ENCODE assay signal across 8 cellular contexts in genomic region chr16:83878838-83879237, GRCh38. TPM values are rescaled to one million over a fixed set of nuclear protein-coding genes. Genes with fewer than 3 reads are reported as not detected.
DNase-seq lines count a peak whose midpoint lies in the region; ATAC-seq and TF ChIP-seq lines count a peak whose summit lies in the region.
"Had no signal": no experiment of that assay in that cellular context is flagged by ENCODE, and none has a peak within 500 bp of the region (broad histone marks: within the 10 kb centered on the region; RNA-seq: fewer than 3 reads in every experiment).

No MANE protein-coding gene starts in this region.

- H3K4me3 ChIP-seq in H7 (ENCODE audit: insufficient read depth, low read depth, low read length), result no peak overlapping the region
- H3K4me3 ChIP-seq in esophagus squamous epithelium, result no peak overlapping the region
- H3K4me3 ChIP-seq in sigmoid colon, result no peak overlapping the region

- POLR2A ChIA-PET in CD4-positive, alpha-beta T cell (lab: Charles Lee), result no interaction called here

- CTCF ChIA-PET in CD4-positive, alpha-beta T cell (lab: Charles Lee), result no interaction called here

- no peaks in the 10 kb centered on the region for H3K4me1 ChIP-seq in esophagus squamous epithelium
- no peaks in the 10 kb centered on the region for H3K4me1 ChIP-seq in sigmoid colon

- H3K9me3 Mint-ChIP-seq in CD4-positive, alpha-beta T cell, result no peaks in the 10 kb centered on the region

- no peak for TF ChIP-seq EP300 in sigmoid colon (IDR thresholded peaks at IDR 0.05)

- H3K9me3 ChIP-seq in esophagus squamous epithelium, result no peaks in the 10 kb centered on the region
- no peaks in the 10 kb centered on the region for H3K9me3 ChIP-seq in sigmoid colon
- H3K9me3 ChIP-seq in CD4-positive, alpha-beta T cell (ENCODE audit: control insufficient read depth, low read length), result no peaks in the 10 kb centered on the region
- H3K9me3 ChIP-seq: neutrophil had no signal

- no peaks in the 10 kb centered on the region for H3K36me3 Mint-ChIP-seq in CD4-positive, alpha-beta T cell (ENCODE audit: low read depth)

- H3K4me3 Mint-ChIP-seq in CD4-positive, alpha-beta T cell, result no peak overlapping the region

- no peak overlapping the region for H3K27ac ChIP-seq in esophagus squamous epithelium
- no peak overlapping the region for H3K27ac ChIP-seq in sigmoid colon
- no peak overlapping the region for H3K27ac ChIP-seq in CD4-positive, alpha-beta T cell (ENCODE audit: low read depth, low read length)
- H3K27ac ChIP-seq: neutrophil had no signal

- DNase-seq in H7 (peak; percentile 59), NCI-H69 (lab: John Stamatoyannopoulos, UW) (peak; percentile 41), esophagus squamous epithelium (lab: John Stamatoyannopoulos, UW) (no peak), sigmoid colon (no peak)
- DNase-seq in CD4-positive, alpha-beta T cell, result no peak

- H3K27ac Mint-ChIP-seq in CD4-positive, alpha-beta T cell, result no peak overlapping the region

- TF ChIP-seq CTCF in esophagus squamous epithelium (IDR thresholded peaks at IDR 0.05) (peak in 4 of 6 experiments; percentile 26 to 42 (median 40)), sigmoid colon (IDR thresholded peaks at IDR 0.05) (peak in 3 of 4 experiments; percentile 19 to 31 (median 31))
- TF ChIP-seq CTCF in CD4-positive, alpha-beta T cell (IDR thresholded peaks at IDR 0.05), result no peak

- H3K4me1 Mint-ChIP-seq in CD4-positive, alpha-beta T cell (ENCODE audit: low read depth), result no peaks in the 10 kb centered on the region

- WGBS in esophagus squamous epithelium, 2 donors, result 17 to 27% methylated on average over 6 of the region's 6 CpGs
- WGBS in sigmoid colon, 2 donors, result 37 to 39% methylated on average over 6 of the region's 6 CpGs

- intact Hi-C loops in esophagus squamous epithelium (cut with DNase I) (loop anchor here (10.0 kb wide), 1 partner anchor 54 kb away; no protein-coding TSS in a partner anchor), sigmoid colon (cut with DNase I) (loop anchor here (2.0 kb wide), 1 partner anchor 52 kb away; no protein-coding TSS in a partner anchor)
- intact Hi-C loops in CD4-positive, alpha-beta T cell (cut with DNase I, micrococcal nuclease), result no loop called here

- H3K36me3 ChIP-seq in H7 (replicated peaks; ENCODE audit: control insufficient read depth, insufficient read depth, low read length), result no peaks in the 10 kb centered on the region
- no peaks in the 10 kb centered on the region for H3K36me3 ChIP-seq in esophagus squamous epithelium
- H3K36me3 ChIP-seq in sigmoid colon, result no peaks in the 10 kb centered on the region
- H3K36me3 ChIP-seq: neutrophil had no signal

- H3K27me3 Mint-ChIP-seq in CD4-positive, alpha-beta T cell, result peaks cover 39% of the 10 kb centered on the region

- H3K27me3 ChIP-seq in H7 (ENCODE audit: control insufficient read depth, insufficient read depth, low read length) (no peaks in the 10 kb centered on the region), esophagus squamous epithelium (peaks cover 0 to 18% (median 0%) of the 10 kb centered on the region in 4 donors), sigmoid colon (no peaks in the 10 kb centered on the region)
- H3K27me3 ChIP-seq in CD4-positive, alpha-beta T cell (ENCODE audit: control insufficient read depth, insufficient read depth, low read length), result no peaks in the 10 kb centered on the region

- TF ChIP-seq POLR2A in esophagus squamous epithelium (IDR thresholded peaks at IDR 0.05), result no peak
- no peak for TF ChIP-seq POLR2A in sigmoid colon (IDR thresholded peaks at IDR 0.05)

- ATAC-seq in GM18858 (IDR thresholded peaks at IDR 0.05; ENCODE audit: unreplicated experiment) (no peak), GM18870 (IDR thresholded peaks at IDR 0.05; ENCODE audit: unreplicated experiment) (no peak)
- ATAC-seq in CD4-positive, alpha-beta T cell (ENCODE audit: poor library complexity), result no peak

RNA-seq across cellular contexts. Expression of gene MLYCD, which starts 20.1 kb away (rescaled TPM):
- 2.2 and 2.3 TPM in 2 replicates for total RNA-seq in H7 (2014; rRNA removed; shearing (Covaris generic))
- total RNA-seq in esophagus squamous epithelium, result 1 to 10 TPM; 2.7 to 8.6 (median 2.9) TPM
- 10 to 100 TPM in 3 of 4 donors, 1 to 10 TPM in 1; 9.3 to 16.3 (median 10.8) TPM for total RNA-seq in sigmoid colon
- 1 to 10 TPM; 1.8 to 5.4 (median 3.0) TPM for polyA plus RNA-seq in sigmoid colon
- total RNA-seq in CD4-positive, alpha-beta T cell, result 1 to 10 TPM; 4.7 to 5.3 TPM

Comparison
In these comparisons a context has a peak if more than half of its experiments do, and no peak if none do; other contexts are left out.
1. DNase-seq: peak in H7 (single experiment) and NCI-H69 (single experiment); none in esophagus squamous epithelium (single experiment), sigmoid colon (single experiment) and CD4-positive, alpha-beta T cell (0 of 10).
2. intact Hi-C loops: an anchor here in esophagus squamous epithelium (10.0 kb wide) and sigmoid colon (2.0 kb wide); none called in CD4-positive, alpha-beta T cell.